ENCODE assay signal across 6 cellular contexts in genomic region chrX:24945009-24945408, GRCh38.
"Had no signal": no experiment of that assay in that cellular context is flagged by ENCODE, and none has a peak within 500 bp of the region (broad histone marks: within the 10 kb centered on the region; RNA-seq: fewer than 3 reads in every experiment).

No MANE protein-coding gene starts in this region.

- H3K9me3 ChIP-seq: HAP-1 had no signal

- H3K4me2 ChIP-seq: GM23338 had no signal

- H3K27ac Mint-ChIP-seq: GM23338, HFFc6 had no signal

- DNase-seq: HFFc6, IMR-90, KG1 had no signal

- H3K4me3 Mint-ChIP-seq: GM23338, HFFc6 had no signal

- H3K4me3 ChIP-seq: GM23338, HAP-1, K562 had no signal

- H3K36me3 ChIP-seq: HAP-1 had no signal

- H3K9me3 Mint-ChIP-seq: GM23338, HFFc6 had no signal

- H2AFZ ChIP-seq: GM23338 had no signal
